ENCODE assay signal across 1 cellular context in genomic region chr7:37656913-37657530, GRCh38.
TF ChIP-seq lines count a peak whose summit lies in the region.

No MANE protein-coding gene starts in this region.

TF ChIP-seq in HepG2, 621 proteins besides CTCF, POLR2A, EP300 and RAD21 (continued from another document):
- no peak for TF ChIP-seq PREB (CRISPR knock-in tag; IDR thresholded peaks at IDR 0.05)
- no peak for TF ChIP-seq ZNF441 (CRISPR knock-in tag; IDR thresholded peaks at IDR 0.05; ENCODE audit: borderline replicate concordance)
- TF ChIP-seq ZNF616 (CRISPR knock-in tag; IDR thresholded peaks at IDR 0.05; ENCODE audit: low read depth), result no peak
- no peak for TF ChIP-seq ZFP36L1 (CRISPR knock-in tag; IDR thresholded peaks at IDR 0.05)
- no peak for TF ChIP-seq ZNF460 (CRISPR knock-in tag; IDR thresholded peaks at IDR 0.05; ENCODE audit: borderline replicate concordance)
- no peak for TF ChIP-seq SCMH1 (CRISPR knock-in tag; IDR thresholded peaks at IDR 0.05; ENCODE audit: borderline replicate concordance)
- TF ChIP-seq ZNF572 (CRISPR knock-in tag; IDR thresholded peaks at IDR 0.05), result no peak
- no peak for TF ChIP-seq ZNF33A (CRISPR knock-in tag; IDR thresholded peaks at IDR 0.05; ENCODE audit: borderline replicate concordance)
- TF ChIP-seq NFYB (CRISPR knock-in tag; IDR thresholded peaks at IDR 0.05), result no peak
- TF ChIP-seq TEAD2 (CRISPR knock-in tag; IDR thresholded peaks at IDR 0.05), result no peak
